Comparison of ENCODE assay signal across 8 cellular contexts in genomic region chr4:104490096-104490769, GRCh38. TPM values are rescaled to one million over a fixed set of nuclear protein-coding genes. Genes with fewer than 3 reads are reported as not detected.
DNase-seq lines count a peak whose midpoint lies in the region; ATAC-seq and TF ChIP-seq lines count a peak whose summit lies in the region.

No MANE protein-coding gene starts in this region.

- H3K27ac Mint-ChIP-seq in naive thymus-derived CD8-positive, alpha-beta T cell = peak overlapping the region in 5 of 10 donors; percentile 31 to 60 (median 59)

- H3K9me3 Mint-ChIP-seq in naive thymus-derived CD8-positive, alpha-beta T cell = no peaks in the 10 kb centered on the region

- peak in 2 of 56 donors; percentile 5 to 8 for TF ChIP-seq CTCF in dorsolateral prefrontal cortex (IDR thresholded peaks at IDR 0.05 in 54 of 56, conservative IDR thresholded peaks at IDR 0.05 in 2 of 56; ENCODE audit: low read depth in 1 of 56, partially characterized antibody in 56 of 56)

- intact Hi-C loops in dorsolateral prefrontal cortex (cut with DNase I) (loop anchor here in 1 of 2 donors (2.0 kb wide), 1 partner anchor 95 kb away; no protein-coding TSS in a partner anchor), sciatic nerve (cut with DNase I) (no loop called here)

- peaks cover 20 to 48% (median 33%) of the 10 kb centered on the region in 4 donors for H3K4me1 Mint-ChIP-seq in naive thymus-derived CD8-positive, alpha-beta T cell

- H3K4me3 ChIP-seq in dorsolateral prefrontal cortex = peak overlapping the region; percentile 53 to 86 (median 72)

- ATAC-seq in HG02610 (IDR thresholded peaks at IDR 0.05; ENCODE audit: unreplicated experiment) (peak; percentile 51), sciatic nerve (no peak)
- no peak for ATAC-seq in naive thymus-derived CD8-positive, alpha-beta T cell

- H3K27me3 Mint-ChIP-seq in naive thymus-derived CD8-positive, alpha-beta T cell = peaks cover 39 to 66% (median 48%) of the 10 kb centered on the region in 5 donors

- peak overlapping the region; percentile 35 to 97 (median 93) for H3K27ac ChIP-seq in dorsolateral prefrontal cortex

- POLR2A ChIA-PET in naive thymus-derived CD8-positive, alpha-beta T cell (lab: Charles Lee) = no interaction called here

- H3K36me3 Mint-ChIP-seq in naive thymus-derived CD8-positive, alpha-beta T cell = no peaks in the 10 kb centered on the region

- peaks cover 0 to 8% (median 0%) of the 10 kb centered on the region in 45 donors for H3K27me3 ChIP-seq in dorsolateral prefrontal cortex

- DNase-seq in activated effector memory CD4-positive, alpha-beta T cell treated with anti-CD3 and anti-CD28 coated beads, Interleukin-2, amount 50 U/mL, for 16 hours = peak; percentile 61
- no peak for DNase-seq in activated effector memory CD4-positive, alpha-beta T cell treated with Interleukin-2 at 50 U/mL for 16 hours
- DNase-seq in NCI-H524 treated with DMSO at 0.1 percent for 48 hours (lab: John Stamatoyannopoulos, UW) = peak; percentile 14
- peak in 9 of 10 donors; percentile 26 to 54 (median 41) for DNase-seq in dorsolateral prefrontal cortex
- DNase-seq in naive thymus-derived CD8-positive, alpha-beta T cell = no peak
- no peak for DNase-seq in HCEC 1CT
- no peak for DNase-seq in sciatic nerve (ENCODE audit: low spot score)

- peak overlapping the region; percentile 75 to 92 (median 84) for H3K4me3 Mint-ChIP-seq in naive thymus-derived CD8-positive, alpha-beta T cell

RNA-seq across cellular contexts. Expression of gene CXXC4, which starts 4.5 kb away (rescaled TPM):
- total RNA-seq in dorsolateral prefrontal cortex (10 to 100 TPM in 115 of 120 experiments, 1 to 10 TPM in 5; 6.4 to 30.6 (median 15.1) TPM), sciatic nerve (3.1 TPM)
- total RNA-seq in naive thymus-derived CD8-positive, alpha-beta T cell = not detected
- polyA plus RNA-seq in naive thymus-derived CD8-positive, alpha-beta T cell = under 1 TPM in 1 of 3 donors, not detected in 2; 0.59 TPM

Comparison
In these comparisons a context has a peak if more than half of its experiments do, and no peak if none do; other contexts are left out.
1. DNase-seq: peak in activated effector memory CD4-positive, alpha-beta T cell treated with anti-CD3 and anti-CD28 coated beads, Interleukin-2, amount 50 U/mL, for 16 hours (single experiment), NCI-H524 treated with DMSO at 0.1 percent for 48 hours (single experiment) and dorsolateral prefrontal cortex (9 of 10); none in activated effector memory CD4-positive, alpha-beta T cell treated with Interleukin-2 at 50 U/mL for 16 hours (single experiment), naive thymus-derived CD8-positive, alpha-beta T cell (0 of 10), HCEC 1CT (single experiment) and sciatic nerve (single experiment).